In the genomic region with DNA sequence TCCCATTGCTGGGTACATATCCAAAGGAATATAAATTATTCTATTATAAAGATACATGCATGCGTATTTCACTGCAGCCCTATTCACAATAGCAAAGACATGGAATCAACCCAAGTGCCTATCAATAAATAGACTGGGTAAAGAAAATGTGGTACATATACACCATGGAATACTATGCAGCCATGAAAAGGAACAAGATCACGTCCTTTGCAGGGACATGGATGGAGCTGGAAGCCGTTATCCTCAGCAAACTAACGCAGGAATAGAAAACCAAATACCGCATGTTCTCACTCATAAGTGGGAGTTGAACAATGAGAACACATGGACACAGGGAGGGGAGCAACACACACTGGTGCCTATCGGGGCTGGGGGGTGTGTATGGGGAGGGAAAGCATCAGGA, we compare ENCODE assay signal across 7 cellular contexts. TPM values are rescaled to one million over a fixed set of nuclear protein-coding genes. Genes with fewer than 3 reads are reported as not detected.
"Had no signal": no experiment of that assay in that cellular context is flagged by ENCODE, and none has a peak within 500 bp of the region (broad histone marks: within the 10 kb centered on the region; RNA-seq: fewer than 3 reads in every experiment).

No MANE protein-coding gene starts in this region.

RNA-seq across cellular contexts. Expression of a gene that starts 56.5 kb away (rescaled TPM):
- total RNA-seq: GM23248, GM23338, H1, H4, H7, H9, HFFc6 had no signal
- polyA plus RNA-seq: GM23248, GM23338, H1 had no signal
